ENCODE assay signal across 1 cellular context in genomic region chr19:13839193-13839937, GRCh38.
A peak's percentile ranks its signal among the peaks of the same experiment; 100 is the strongest.
TF ChIP-seq lines count a peak whose summit lies in the region.

No MANE protein-coding gene starts in this region.

TF ChIP-seq in SK-N-SH, 30 proteins besides CTCF, POLR2A, EP300 and RAD21 (continued from another document):
- TF ChIP-seq PBX3 (IDR thresholded peaks at IDR 0.05) = peak; percentile 95
- peak; percentile 62 for TF ChIP-seq TEAD4 (IDR thresholded peaks at IDR 0.05; ENCODE audit: borderline replicate concordance, insufficient read depth)
- peak; percentile 24; the same call in 1 of the 2 replicates for TF ChIP-seq TAF1 (IDR thresholded peaks at IDR 0.05; ENCODE audit: borderline replicate concordance, low read depth, low read length)
- TF ChIP-seq GABPA (IDR thresholded peaks at IDR 0.05; ENCODE audit: low read depth) = peak; percentile 72; the same call in 1 of the 2 replicates
- TF ChIP-seq RFX5 (IDR thresholded peaks at IDR 0.05; ENCODE audit: low read length) = no peak
- TF ChIP-seq ELF1 (IDR thresholded peaks at IDR 0.05) = peak; percentile 18; the same call in 1 of the 2 replicates
- TF ChIP-seq RCOR1 (IDR thresholded peaks at IDR 0.05; ENCODE audit: low read length) = peak; percentile 49
- TF ChIP-seq JUND (IDR thresholded peaks at IDR 0.05) = no peak; the same call in none of the 2 replicates
- no peak for TF ChIP-seq FOSL2 (IDR thresholded peaks at IDR 0.05; ENCODE audit: borderline replicate concordance, low read depth)
- TF ChIP-seq NRF1 (IDR thresholded peaks at IDR 0.05; ENCODE audit: low read depth, low read length) = no peak
- peak; percentile 57 for TF ChIP-seq POLR2AphosphoS5 (IDR thresholded peaks at IDR 0.05; ENCODE audit: low read depth, low read length)
- TF ChIP-seq REST (IDR thresholded peaks at IDR 0.05; ENCODE audit: low read depth, low read length) = no peak; the same call in 1 of the 2 replicates
